20 cellular contexts compared by ENCODE assay signal in the genomic region with DNA sequence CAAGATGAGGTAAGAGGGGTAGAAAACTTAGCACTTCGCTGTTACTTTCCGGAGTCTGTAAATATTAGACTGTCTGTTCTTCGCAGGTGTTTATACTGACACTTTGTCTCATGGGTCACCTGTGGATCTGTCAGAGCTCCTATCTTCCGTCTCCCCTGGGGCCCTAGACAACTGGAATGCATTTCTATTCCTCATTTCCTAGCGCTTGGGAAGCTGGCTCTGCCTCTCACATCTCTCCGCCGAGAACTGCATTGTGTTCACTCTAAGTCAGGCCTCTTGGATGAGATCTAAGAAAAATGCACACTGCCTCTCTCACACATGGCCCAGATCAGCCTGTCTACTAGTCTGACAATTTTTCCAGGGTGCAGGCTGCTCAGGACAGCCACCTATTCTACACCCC. TPM values are rescaled to one million over a fixed set of nuclear protein-coding genes. Genes with fewer than 3 reads are reported as not detected.
DNase-seq lines count a peak whose midpoint lies in the region; ATAC-seq, FAIRE-seq and TF ChIP-seq lines count a peak whose summit lies in the region.
"Had no signal": no experiment of that assay in that cellular context is flagged by ENCODE, and none has a peak within 500 bp of the region (broad histone marks: within the 10 kb centered on the region; RNA-seq: fewer than 3 reads in every experiment).

No MANE protein-coding gene starts in this region.

- peak overlapping the region; percentile 74 for H3K27ac ChIP-seq in mesendoderm (ENCODE audit: low read depth, low read length)
- H3K27ac ChIP-seq: A549, GM23248 had no signal

- H3K18ac ChIP-seq in mesendoderm (ENCODE audit: low read length) = peak overlapping the region; percentile 16

- ATAC-seq in SK-N-SH treated with all-trans-retinoic acid at 6 μM for 48 hours (no peak), GM21447 (IDR thresholded peaks at IDR 0.05; ENCODE audit: unreplicated experiment) (no peak)
- ATAC-seq: A549; CD8-positive, alpha-beta T cell had no signal

- H3K4me1 ChIP-seq in mesendoderm (ENCODE audit: control insufficient read depth, low read depth, low read length) = peaks cover 12% of the 10 kb centered on the region
- H3K4me1 ChIP-seq: A549 had no signal

- H2BK15ac ChIP-seq in mesendoderm (replicated peaks; ENCODE audit: low read depth) = no peak overlapping the region

- H3K27me3 Mint-ChIP-seq in type B pancreatic cell = peaks cover 28% of the 10 kb centered on the region

- H3K4me1 Mint-ChIP-seq in type B pancreatic cell (ENCODE audit: unreplicated experiment) = peaks cover 18% of the 10 kb centered on the region
- H3K4me1 Mint-ChIP-seq: CD14-positive monocyte had no signal

- TF ChIP-seq CTCF in bronchial epithelial cell (IDR thresholded peaks at IDR 0.05; ENCODE audit: insufficient read depth, low read length, severe bottlenecking) (no peak), type B pancreatic cell (conservative IDR thresholded peaks at IDR 0.05) (no peak)

- peak overlapping the region; percentile 42 for H2AK5ac ChIP-seq in mesendoderm (ENCODE audit: low read length)

- no peak overlapping the region for H4K5ac ChIP-seq in mesendoderm (ENCODE audit: low read length)

- H3K36me3 Mint-ChIP-seq in type B pancreatic cell = no peaks in the 10 kb centered on the region
- H3K36me3 Mint-ChIP-seq: CD14-positive monocyte; CD8-positive, alpha-beta T cell had no signal

- H4K8ac ChIP-seq in mesendoderm (ENCODE audit: low read depth, low read length) = no peak overlapping the region

- FAIRE-seq in bronchial epithelial cell (lab: Jason Lieb, UNC) = peak; percentile 28
- FAIRE-seq: A549, GM19239 had no signal

- H3K4me3 ChIP-seq in bronchial epithelial cell (ENCODE audit: low read depth, low read length) = no peak overlapping the region
- no peak overlapping the region for H3K4me3 ChIP-seq in mesendoderm (ENCODE audit: low read length)
- H3K4me3 ChIP-seq: A549, GM23248 had no signal

- H2BK5ac ChIP-seq in mesendoderm (ENCODE audit: low read length) = peak overlapping the region; percentile 27

- no peak overlapping the region for H3K4me2 ChIP-seq in mesendoderm (ENCODE audit: low read length)
- H3K4me2 ChIP-seq: A549 had no signal

- H2BK120ac ChIP-seq in mesendoderm (ENCODE audit: low read depth, low read length) = no peak overlapping the region

- no peaks in the 10 kb centered on the region for H3K79me2 ChIP-seq in mesendoderm (ENCODE audit: control insufficient read depth, insufficient read depth, low read length)

- H3K36me3 ChIP-seq in bronchial epithelial cell (ENCODE audit: control insufficient read depth, insufficient read depth, low read length) (no peaks in the 10 kb centered on the region), mesendoderm (ENCODE audit: control insufficient read depth, insufficient read depth, low read length) (no peaks in the 10 kb centered on the region)
- H3K36me3 ChIP-seq: BE2C had no signal

- H3K79me1 ChIP-seq in mesendoderm (ENCODE audit: low read length) = no peaks in the 10 kb centered on the region

- peak overlapping the region; percentile 75 for H3K56ac ChIP-seq in mesendoderm (ENCODE audit: low read length)

- no CpG with 5 or more reads among the region's 7 CpGs for WGBS in mesendoderm (ENCODE audit: extremely low coverage, insufficient coverage, low lambda C conversion rate)

- H3K27me3 ChIP-seq in bronchial epithelial cell (ENCODE audit: control insufficient read depth, insufficient read depth, low read length) (no peaks in the 10 kb centered on the region), mesendoderm (ENCODE audit: insufficient read depth, low read length, poor library complexity) (no peaks in the 10 kb centered on the region)
- H3K27me3 ChIP-seq: BE2C had no signal

- H3K23ac ChIP-seq in mesendoderm (ENCODE audit: low read length) = peak overlapping the region; percentile 59

- no peak overlapping the region for H3K4ac ChIP-seq in mesendoderm (ENCODE audit: low read depth, low read length)

- H3K9me3 Mint-ChIP-seq in type B pancreatic cell = no peaks in the 10 kb centered on the region
- H3K9me3 Mint-ChIP-seq: CD8-positive, alpha-beta T cell; H9 had no signal

- H3K9ac ChIP-seq in mesendoderm (ENCODE audit: low read length) = no peak overlapping the region
- H3K9ac ChIP-seq: GM23248 had no signal

- no peak overlapping the region for H3K27ac Mint-ChIP-seq in type B pancreatic cell
- H3K27ac Mint-ChIP-seq: CD14-positive monocyte; CD8-positive, alpha-beta T cell had no signal

- H3K4me3 Mint-ChIP-seq in type B pancreatic cell = peak overlapping the region; percentile 27
- H3K4me3 Mint-ChIP-seq: CD14-positive monocyte; CD8-positive, alpha-beta T cell; H9 had no signal

- DNase-seq in ELF-1 (ENCODE audit: low read depth, low spot score) (peak; percentile 18), bronchial epithelial cell (ENCODE audit: low read depth) (no peak), mesendoderm (peak; percentile 54), type B pancreatic cell (ENCODE audit: extremely low spot score, unreplicated experiment) (no peak), cerebellum (ENCODE audit: low spot score) (no peak)
- DNase-seq: BE2C; CD8-positive, alpha-beta T cell; COR-L47; DND-41; GF-D8; GM23248; H9; IMR-90 had no signal

TF ChIP-seq in SK-N-SH treated with all-trans-retinoic acid at 6 μM for 48 hours, 23 proteins besides CTCF, POLR2A, EP300 and RAD21 (continues in another document):
- TF ChIP-seq, protein P1, sequence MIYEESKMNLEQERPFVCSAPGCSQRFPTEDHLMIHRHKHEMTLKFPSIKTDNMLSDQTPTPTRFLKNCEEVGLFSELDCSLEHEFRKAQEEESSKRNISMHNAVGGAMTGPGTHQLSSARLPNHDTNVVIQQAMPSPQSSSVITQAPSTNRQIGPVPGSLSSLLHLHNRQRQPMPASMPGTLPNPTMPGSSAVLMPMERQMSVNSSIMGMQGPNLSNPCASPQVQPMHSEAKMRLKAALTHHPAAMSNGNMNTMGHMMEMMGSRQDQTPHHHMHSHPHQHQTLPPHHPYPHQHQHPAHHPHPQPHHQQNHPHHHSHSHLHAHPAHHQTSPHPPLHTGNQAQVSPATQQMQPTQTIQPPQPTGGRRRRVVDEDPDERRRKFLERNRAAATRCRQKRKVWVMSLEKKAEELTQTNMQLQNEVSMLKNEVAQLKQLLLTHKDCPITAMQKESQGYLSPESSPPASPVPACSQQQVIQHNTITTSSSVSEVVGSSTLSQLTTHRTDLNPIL (CRISPR knock-in tag; IDR thresholded peaks at IDR 0.05; ENCODE audit: low read depth) = no peak
- TF ChIP-seq ESRRG (CRISPR knock-in tag; IDR thresholded peaks at IDR 0.05) (no peak), ZNF70 (CRISPR knock-in tag; IDR thresholded peaks at IDR 0.05) (no peak), BACH2 (CRISPR knock-in tag; IDR thresholded peaks at IDR 0.05; ENCODE audit: borderline replicate concordance) (no peak), POU6F1 (CRISPR knock-in tag; IDR thresholded peaks at IDR 0.05; ENCODE audit: borderline replicate concordance, low read depth) (no peak), SNAI2 (CRISPR knock-in tag; IDR thresholded peaks at IDR 0.05) (no peak), ISL1 (CRISPR knock-in tag; IDR thresholded peaks at IDR 0.05) (no peak), RARB (CRISPR knock-in tag; IDR thresholded peaks at IDR 0.05) (no peak), PPARA (CRISPR knock-in tag; IDR thresholded peaks at IDR 0.05; ENCODE audit: borderline replicate concordance) (no peak), ZFP30 (CRISPR knock-in tag; IDR thresholded peaks at IDR 0.05) (no peak)
- TF ChIP-seq, protein P2, sequence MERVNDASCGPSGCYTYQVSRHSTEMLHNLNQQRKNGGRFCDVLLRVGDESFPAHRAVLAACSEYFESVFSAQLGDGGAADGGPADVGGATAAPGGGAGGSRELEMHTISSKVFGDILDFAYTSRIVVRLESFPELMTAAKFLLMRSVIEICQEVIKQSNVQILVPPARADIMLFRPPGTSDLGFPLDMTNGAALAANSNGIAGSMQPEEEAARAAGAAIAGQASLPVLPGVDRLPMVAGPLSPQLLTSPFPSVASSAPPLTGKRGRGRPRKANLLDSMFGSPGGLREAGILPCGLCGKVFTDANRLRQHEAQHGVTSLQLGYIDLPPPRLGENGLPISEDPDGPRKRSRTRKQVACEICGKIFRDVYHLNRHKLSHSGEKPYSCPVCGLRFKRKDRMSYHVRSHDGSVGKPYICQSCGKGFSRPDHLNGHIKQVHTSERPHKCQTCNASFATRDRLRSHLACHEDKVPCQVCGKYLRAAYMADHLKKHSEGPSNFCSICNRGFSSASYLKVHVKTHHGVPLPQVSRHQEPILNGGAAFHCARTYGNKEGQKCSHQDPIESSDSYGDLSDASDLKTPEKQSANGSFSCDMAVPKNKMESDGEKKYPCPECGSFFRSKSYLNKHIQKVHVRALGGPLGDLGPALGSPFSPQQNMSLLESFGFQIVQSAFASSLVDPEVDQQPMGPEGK (CRISPR knock-in tag; IDR thresholded peaks at IDR 0.05; ENCODE audit: borderline replicate concordance) = no peak
- TF ChIP-seq, protein P3, sequence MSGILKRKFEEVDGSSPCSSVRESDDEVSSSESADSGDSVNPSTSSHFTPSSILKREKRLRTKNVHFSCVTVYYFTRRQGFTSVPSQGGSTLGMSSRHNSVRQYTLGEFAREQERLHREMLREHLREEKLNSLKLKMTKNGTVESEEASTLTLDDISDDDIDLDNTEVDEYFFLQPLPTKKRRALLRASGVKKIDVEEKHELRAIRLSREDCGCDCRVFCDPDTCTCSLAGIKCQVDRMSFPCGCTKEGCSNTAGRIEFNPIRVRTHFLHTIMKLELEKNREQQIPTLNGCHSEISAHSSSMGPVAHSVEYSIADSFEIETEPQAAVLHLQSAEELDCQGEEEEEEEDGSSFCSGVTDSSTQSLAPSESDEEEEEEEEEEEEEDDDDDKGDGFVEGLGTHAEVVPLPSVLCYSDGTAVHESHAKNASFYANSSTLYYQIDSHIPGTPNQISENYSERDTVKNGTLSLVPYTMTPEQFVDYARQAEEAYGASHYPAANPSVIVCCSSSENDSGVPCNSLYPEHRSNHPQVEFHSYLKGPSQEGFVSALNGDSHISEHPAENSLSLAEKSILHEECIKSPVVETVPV (CRISPR knock-in tag; IDR thresholded peaks at IDR 0.05) = no peak

RNA-seq across cellular contexts. Expression of gene PCA3, which starts 39.5 kb away (rescaled TPM):
- not detected in 2 replicates for total RNA-seq in bronchial epithelial cell
- not detected for polyA plus RNA-seq in mesendoderm (2013, experiment 1 of 2)
- polyA plus RNA-seq in mesendoderm (2013, experiment 2 of 2) = not detected
- total RNA-seq in type B pancreatic cell (ENCODE audit: low replicate concordance) = 0.33 TPM in 1 of 2 replicates, not detected in the other
- 1.2 TPM for total RNA-seq in cerebellum
- total RNA-seq: CD8-positive, alpha-beta T cell; GM23248; H9; HT-29; IMR-90 had no signal
- polyA plus RNA-seq: A549, AG04450, CD14-positive monocyte, GM23248, IMR-90 had no signal

Comparison
In these comparisons a context has a peak if more than half of its experiments do, and no peak if none do; other contexts are left out.
1. DNase-seq: peak in ELF-1 (single experiment) and mesendoderm (single experiment); none in bronchial epithelial cell (single experiment), type B pancreatic cell (single experiment) and cerebellum (single experiment).